In genomic region chr16:9225527-9226316, GRCh38 we compare ENCODE assay signal across 11 cellular contexts.
A peak's percentile ranks its signal among the peaks of the same experiment; 100 is the strongest.
DNase-seq lines count a peak whose midpoint lies in the region; ATAC-seq and TF ChIP-seq lines count a peak whose summit lies in the region.
"Had no signal": no experiment of that assay in that cellular context is flagged by ENCODE, and none has a peak within 500 bp of the region (broad histone marks: within the 10 kb centered on the region; RNA-seq: fewer than 3 reads in every experiment).

No MANE protein-coding gene starts in this region.

- no peaks in the 10 kb centered on the region for H3K4me1 ChIP-seq in psoas muscle

- 40 to 46% (median 44%) methylated on average over 5 of the region's 5 CpGs for WGBS in psoas muscle, 3 donors

- H3K27me3 ChIP-seq in psoas muscle (ENCODE audit: insufficient read depth in 3 of 3, low read length in 2 of 3): peaks cover 0 to 2% (median 0%) of the 10 kb centered on the region in 3 donors

- no peak overlapping the region for H3K27ac ChIP-seq in psoas muscle

- H3K4me3 ChIP-seq in choroid plexus epithelial cell (ENCODE audit: low read depth, low read length) (no peak overlapping the region), psoas muscle (no peak overlapping the region)

- no peak for ATAC-seq in psoas muscle
- ATAC-seq in HG03378 (IDR thresholded peaks at IDR 0.05; ENCODE audit: unreplicated experiment): no peak

- TF ChIP-seq CTCF in choroid plexus epithelial cell (conservative IDR thresholded peaks at IDR 0.05; ENCODE audit: low read depth, low read length) (peak; percentile 6), psoas muscle (IDR thresholded peaks at IDR 0.05) (peak; percentile 4)

- peaks cover 3% of the 10 kb centered on the region for H3K9me3 ChIP-seq in psoas muscle

- DNase-seq in NCI-H2107 treated with DMSO at 0.1 percent for 48 hours (lab: John Stamatoyannopoulos, UW; ENCODE audit: unreplicated experiment) (peak; percentile 0), NCI-H2107 (lab: John Stamatoyannopoulos, UW) (no peak), LHCN-M2 (ENCODE audit: low read depth) (peak; percentile 1), choroid plexus epithelial cell (ENCODE audit: low read depth) (no peak), psoas muscle (no peak), epidermal melanocyte (ENCODE audit: insufficient read length, low spot score) (no peak)
- DNase-seq in stimulated activated CD8-positive, alpha-beta memory T cell treated with anti-CD3 and anti-CD28 coated beads, Interleukin-4, amount 100 ng/mL, for 48 hours: no peak
- DNase-seq: activated B cell treated with CpG ODN at 0.5 μM for 24 hours, mammary epithelial cell, NCI-H1105 had no signal

- no peaks in the 10 kb centered on the region for H3K36me3 ChIP-seq in psoas muscle (ENCODE audit: insufficient read depth in 1 of 2, low read depth in 1 of 2)

- intact Hi-C loops in psoas muscle (cut with DNase I): no loop called here

Comparison
In these comparisons a context has a peak if more than half of its experiments do, and no peak if none do; other contexts are left out.
1. DNase-seq: peak in NCI-H2107 treated with DMSO at 0.1 percent for 48 hours (single experiment) and LHCN-M2 (single experiment); none in NCI-H2107 (single experiment), choroid plexus epithelial cell (single experiment), psoas muscle (0 of 2), stimulated activated CD8-positive, alpha-beta memory T cell treated with anti-CD3 and anti-CD28 coated beads, Interleukin-4, amount 100 ng/mL, for 48 hours (single experiment) and epidermal melanocyte (single experiment).